In genomic region chr18:712401-713134, GRCh38 we compare ENCODE assay signal across 8 cellular contexts. TPM values are rescaled to one million over a fixed set of nuclear protein-coding genes. Genes with fewer than 3 reads are reported as not detected.
DNase-seq lines count a peak whose midpoint lies in the region; ATAC-seq, FAIRE-seq and TF ChIP-seq lines count a peak whose summit lies in the region.

Gene ENOSF1 (minus strand): TSS chr18:712630. CDS start chr18:712587, 43 bp downstream.

- TF ChIP-seq CTCF in WI38 (IDR thresholded peaks at IDR 0.05; ENCODE audit: low read depth, low read length) (peak; percentile 59), bronchial epithelial cell (IDR thresholded peaks at IDR 0.05; ENCODE audit: insufficient read depth, low read length, severe bottlenecking) (peak; percentile 93), smooth muscle cell (IDR thresholded peaks at IDR 0.05; ENCODE audit: borderline replicate concordance, insufficient read depth, poor library complexity, severe bottlenecking) (peak; percentile 71)

- DNase-seq in GM12892 (ENCODE audit: insufficient read length) (peak; percentile 86), NCI-H1092 (lab: John Stamatoyannopoulos, UW) (peak; percentile 4), bronchial epithelial cell (ENCODE audit: low read depth) (peak; percentile 57), iPS-NIHi7 (ENCODE audit: extremely low spot score) (peak; percentile 97), smooth muscle cell (lab: John Stamatoyannopoulos, UW; ENCODE audit: unreplicated experiment) (peak; percentile 61), superior temporal gyrus (ENCODE audit: extremely low spot score) (no peak)

- peaks cover 4% of the 10 kb centered on the region for H3K4me1 ChIP-seq in smooth muscle cell (ENCODE audit: low read depth)

- H3F3A ChIP-seq in smooth muscle cell (ENCODE audit: low read depth): peaks cover 10% of the 10 kb centered on the region

- H3K9ac ChIP-seq in smooth muscle cell (ENCODE audit: low read depth): peak within 1 kb of the TSS; percentile 51

- peak; percentile 39; the same call in 1 of the 2 replicates for TF ChIP-seq POLR2A in GM12892 (IDR thresholded peaks at IDR 0.05; ENCODE audit: low read depth, low read length)

- H3K27me3 ChIP-seq in bronchial epithelial cell (ENCODE audit: control insufficient read depth, insufficient read depth, low read length): no peaks in the 10 kb centered on the region
- H3K27me3 ChIP-seq in smooth muscle cell (ENCODE audit: low read depth): no peaks in the 10 kb centered on the region

- H3K36me3 ChIP-seq in bronchial epithelial cell (ENCODE audit: control insufficient read depth, insufficient read depth, low read length) (peaks cover 2% of the 10 kb centered on the region), smooth muscle cell (ENCODE audit: low read depth) (no peaks in the 10 kb centered on the region)

- peak; percentile 86 for ATAC-seq in HG02588 (IDR thresholded peaks at IDR 0.05; ENCODE audit: unreplicated experiment)

- H3K4me3 ChIP-seq in WI38 (ENCODE audit: low read depth, low read length) (peak within 1 kb of the TSS; percentile 76), bronchial epithelial cell (ENCODE audit: low read depth, low read length) (peak within 1 kb of the TSS; percentile 72), smooth muscle cell (peak within 1 kb of the TSS; percentile 79)

- peaks cover 8% of the 10 kb centered on the region for H3K79me2 ChIP-seq in smooth muscle cell (ENCODE audit: low read depth)

- WGBS in smooth muscle cell (ENCODE audit: low lambda C conversion rate): 8% methylated on average over 85 of the region's 91 CpGs

- FAIRE-seq in GM12892 (lab: Jason Lieb, UNC) (peak; percentile 90), bronchial epithelial cell (lab: Jason Lieb, UNC) (no peak)

- H3K4me2 ChIP-seq in smooth muscle cell: peak within 1 kb of the TSS; percentile 90

- no peaks in the 10 kb centered on the region for H4K20me1 ChIP-seq in smooth muscle cell (ENCODE audit: low read depth)

- peak within 1 kb of the TSS; percentile 54 for H3K27ac ChIP-seq in smooth muscle cell (ENCODE audit: low read depth)

- H2AFZ ChIP-seq in smooth muscle cell (ENCODE audit: low read depth): peak within 1 kb of the TSS; percentile 61

- H3K9me3 ChIP-seq in smooth muscle cell (replicated peaks; ENCODE audit: low read depth): no peaks in the 10 kb centered on the region

RNA-seq across cellular contexts. Expression of gene ENOSF1, which starts in this region (rescaled TPM):
- 55.5 TPM for polyA plus RNA-seq in GM12892 (2012; ENCODE audit: missing spikeins)
- total RNA-seq in bronchial epithelial cell: 25.5 and 39.3 TPM in 2 replicates
- 12.4 and 17.7 TPM in 2 replicates for total RNA-seq in smooth muscle cell
- polyA plus RNA-seq in smooth muscle cell: 6.6 and 14.4 TPM in 2 replicates
